ENCODE assay signal across 8 cellular contexts in the genomic region with DNA sequence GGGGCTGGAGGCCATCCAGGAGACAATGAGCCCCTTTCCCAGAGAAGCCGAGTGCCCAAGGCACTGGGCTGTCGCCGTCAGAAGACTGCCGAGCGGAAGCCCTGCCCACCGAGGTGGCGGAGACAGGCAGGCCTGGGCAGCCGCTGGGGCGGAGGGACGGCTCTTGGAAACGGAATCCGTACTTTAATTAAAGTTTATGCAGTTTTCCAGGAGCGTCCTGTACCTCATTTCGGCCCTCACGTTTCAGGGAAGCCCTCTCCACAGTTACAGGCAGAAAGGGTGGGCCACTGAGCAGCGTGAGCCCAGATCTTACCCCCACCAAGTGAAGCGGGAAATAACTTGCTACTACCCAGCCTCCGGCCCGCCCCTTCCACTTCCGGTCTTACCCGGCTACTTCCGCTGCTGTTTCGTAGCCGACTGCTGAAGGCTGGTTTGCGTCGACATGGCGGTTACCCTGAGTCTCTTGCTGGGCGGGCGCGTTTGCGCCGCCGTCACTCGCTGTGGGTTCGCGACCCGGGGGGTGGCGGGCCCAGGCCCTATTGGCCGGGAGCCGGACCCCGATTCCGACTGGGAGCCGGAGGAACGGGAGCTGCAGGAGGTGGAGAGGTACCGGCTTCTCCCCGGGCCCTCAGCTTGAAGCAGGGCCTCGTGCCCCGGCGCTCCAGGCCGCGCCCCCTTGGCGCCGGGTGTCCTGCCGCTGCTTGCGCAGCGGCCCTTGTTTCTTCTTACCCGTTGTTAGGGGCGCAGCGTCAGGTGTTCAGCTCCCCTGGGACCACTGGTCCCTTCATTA. TPM values are rescaled to one million over a fixed set of nuclear protein-coding genes. Genes with fewer than 3 reads are reported as not detected.
DNase-seq lines count a peak whose midpoint lies in the region; ATAC-seq and TF ChIP-seq lines count a peak whose summit lies in the region.

NGRN (plus strand) TSS at position 402 of the 790 bp plus-strand sequence; CDS start at position 443, 41 bp downstream.

- H3K4me3 ChIP-seq in fibroblast of pulmonary artery (replicated peaks; ENCODE audit: low read depth, low read length), result peak within 1 kb of the TSS; percentile 95

- peaks cover 5% of the 10 kb centered on the region for H3K4me1 ChIP-seq in ES-I3 (ENCODE audit: insufficient read depth, low read length)
- H3K4me1 ChIP-seq in H9 (ENCODE audit: insufficient read depth, low read length), result no peaks in the 10 kb centered on the region; the same call in 1 of the 2 replicates

- no peak within 1 kb of the TSS for H3K23ac ChIP-seq in H9 (ENCODE audit: insufficient read length, low read depth, low read length)

- H3K56ac ChIP-seq in H9 (ENCODE audit: insufficient read length, low read depth, low read length), result no peak within 1 kb of the TSS

- H2AFZ ChIP-seq in H9 (ENCODE audit: low read length), result peak within 1 kb of the TSS; percentile 50

- H3K27ac Mint-ChIP-seq in H9, result peak within 1 kb of the TSS; percentile 96 to 99 (median 98)
- H3K27ac Mint-ChIP-seq in natural killer cell treated with Interleukin-12 subunit alpha and Interleukin-12 subunit beta and Interleukin-15 and Interleukin-18, amount 100 ng/mL, for 72 hours, result peak within 1 kb of the TSS; percentile 90 to 96

- H2AK5ac ChIP-seq in H9 (ENCODE audit: insufficient read length, low read length), result no peak within 1 kb of the TSS

- peak within 1 kb of the TSS; percentile 88 for H3K18ac ChIP-seq in H9 (ENCODE audit: insufficient read length, low read depth, low read length)

- peak within 1 kb of the TSS; percentile 91 for H3K9ac ChIP-seq in ES-I3 (ENCODE audit: low read depth, low read length)
- peak within 1 kb of the TSS; percentile 90 for H3K9ac ChIP-seq in H9 (ENCODE audit: extremely low read depth, insufficient read length, low read length)

- no peaks in the 10 kb centered on the region for H3K9me3 Mint-ChIP-seq in H9
- no peaks in the 10 kb centered on the region for H3K9me3 Mint-ChIP-seq in natural killer cell treated with Interleukin-12 subunit alpha and Interleukin-12 subunit beta and Interleukin-15 and Interleukin-18, amount 100 ng/mL, for 72 hours

- WGBS in H9 (ENCODE audit: extremely low coverage, insufficient read length, low lambda C conversion rate), result no CpG with 5 or more reads among the region's 59 CpGs

- peak within 1 kb of the TSS; percentile 24 for H3T11ph ChIP-seq in H9 (ENCODE audit: low read length)

- H3K4ac ChIP-seq in H9 (ENCODE audit: low read depth, low read length), result peak within 1 kb of the TSS; percentile 38; the same call in 1 of the 2 replicates

- peak within 1 kb of the TSS; percentile 93 for H2BK5ac ChIP-seq in H9 (ENCODE audit: insufficient read length, low read length)

- H3K23me2 ChIP-seq in H9 (ENCODE audit: insufficient read length, low read depth, low read length, poor library complexity, severe bottlenecking), result peaks cover 8% of the 10 kb centered on the region

- H2BK15ac ChIP-seq in H9 (ENCODE audit: low read depth, low read length), result no peak within 1 kb of the TSS

- H3K4me2 ChIP-seq in H9 (ENCODE audit: insufficient read depth, insufficient read length, low read length), result peak within 1 kb of the TSS; percentile 96

- H4K5ac ChIP-seq in H9 (ENCODE audit: insufficient read length, low read depth, low read length), result peak within 1 kb of the TSS; percentile 87

- no peaks in the 10 kb centered on the region for H3K79me1 ChIP-seq in H9 (ENCODE audit: insufficient read depth, low read depth, low read length, poor library complexity, severe bottlenecking)

- peak within 1 kb of the TSS; percentile 95 to 96 for H3K4me3 Mint-ChIP-seq in H9
- H3K4me3 Mint-ChIP-seq in natural killer cell treated with Interleukin-12 subunit alpha and Interleukin-12 subunit beta and Interleukin-15 and Interleukin-18, amount 100 ng/mL, for 72 hours, result peak within 1 kb of the TSS; percentile 98

- H2BK12ac ChIP-seq in H9 (ENCODE audit: insufficient read length, low read depth, low read length), result no peak within 1 kb of the TSS

- TF ChIP-seq CTCF in H9 (conservative IDR thresholded peaks at IDR 0.05) (no peak), fibroblast of pulmonary artery (IDR thresholded peaks at IDR 0.05; ENCODE audit: low read length, missing control alignments) (no peak)

- H3K36me3 ChIP-seq in ES-I3 (ENCODE audit: insufficient read depth, low read length), result peaks cover 10% of the 10 kb centered on the region; the same call in 1 of the 2 replicates

- no peaks in the 10 kb centered on the region; the same call in 1 of the 2 replicates for H3K27me3 ChIP-seq in H9 (ENCODE audit: insufficient read depth, low read length)

- H3K79me2 ChIP-seq in H9 (ENCODE audit: insufficient read depth, low read length), result peaks cover 9% of the 10 kb centered on the region; the same call in 1 of the 2 replicates

- peak within 1 kb of the TSS; percentile 92 for H2BK120ac ChIP-seq in H9 (ENCODE audit: low read depth, low read length, poor library complexity, severe bottlenecking)

- no peaks in the 10 kb centered on the region for H3K9me3 ChIP-seq in ES-I3 (ENCODE audit: control insufficient read depth, insufficient read depth, low read length)
- H3K9me3 ChIP-seq in H9 (ENCODE audit: control insufficient read depth, low read depth, low read length), result no peaks in the 10 kb centered on the region

- no peaks in the 10 kb centered on the region; the same call in 1 of the 2 replicates for H3K27me3 Mint-ChIP-seq in H9 (ENCODE audit: low read depth)
- H3K27me3 Mint-ChIP-seq in natural killer cell treated with Interleukin-12 subunit alpha and Interleukin-12 subunit beta and Interleukin-15 and Interleukin-18, amount 100 ng/mL, for 72 hours, result no peaks in the 10 kb centered on the region

- TF ChIP-seq POLR2A in Raji (IDR thresholded peaks at IDR 0.05; ENCODE audit: insufficient read depth, low read depth, low read length), result peak; percentile 98

- H3K36me3 Mint-ChIP-seq in H9 (ENCODE audit: insufficient read depth in 1 of 3, low read depth in 3 of 3), result peaks cover 17 to 29% (median 28%) of the 10 kb centered on the region in 3 experiments; a peak in 6 of 7 replicates
- H3K36me3 Mint-ChIP-seq in natural killer cell treated with Interleukin-12 subunit alpha and Interleukin-12 subunit beta and Interleukin-15 and Interleukin-18, amount 100 ng/mL, for 72 hours, result peaks cover 21% of the 10 kb centered on the region

- H4K8ac ChIP-seq in H9 (replicated peaks; ENCODE audit: insufficient read length, low read depth, low read length), result no peak within 1 kb of the TSS

- H4K91ac ChIP-seq in H9 (ENCODE audit: insufficient read length, low read depth, low read length), result no peak within 1 kb of the TSS

- no peak within 1 kb of the TSS for H2BK20ac ChIP-seq in H9 (ENCODE audit: low read depth, low read length, poor library complexity, severe bottlenecking)

- peak; percentile 95 to 96 for ATAC-seq in natural killer cell treated with Interleukin-12 subunit alpha and Interleukin-12 subunit beta and Interleukin-15 and Interleukin-18, amount 100 ng/mL, for 72 hours

- H4K20me1 ChIP-seq in H9 (ENCODE audit: control insufficient read depth, insufficient read depth, insufficient read length), result no peaks in the 10 kb centered on the region

- H3K4me1 Mint-ChIP-seq in H9, result peaks cover 30 to 37% of the 10 kb centered on the region in 2 experiments
- H3K4me1 Mint-ChIP-seq in natural killer cell treated with Interleukin-12 subunit alpha and Interleukin-12 subunit beta and Interleukin-15 and Interleukin-18, amount 100 ng/mL, for 72 hours (ENCODE audit: low read depth in 2 of 2), result peaks cover 35 to 43% of the 10 kb centered on the region in 2 donors

- H3K14ac ChIP-seq in H9 (ENCODE audit: insufficient read depth, low read length), result peak within 1 kb of the TSS; percentile 92

- DNase-seq in H9 (peak; percentile 87), M059J (ENCODE audit: low read depth) (peak; percentile 86), fibroblast of pulmonary artery (ENCODE audit: low read depth) (peak; percentile 90)
- peak; percentile 87 for DNase-seq in activated T-helper 9 cell treated with anti-CD3 and anti-CD28 coated beads, Interleukin-2, amount 50 U/mL, for 16 hours (ENCODE audit: low read depth)
- peak; percentile 96 for DNase-seq in natural killer cell treated with Interleukin-12 subunit alpha and Interleukin-12 subunit beta and Interleukin-15 and Interleukin-18, amount 100 ng/mL, for 72 hours (ENCODE audit: low spot score)
- DNase-seq in stimulated activated naive CD4-positive, alpha-beta T cell treated with Interleukin-2 at 50 U/mL for 16 hours (lab: John Stamatoyannopoulos, UW), result peak; percentile 91

- H3K27ac ChIP-seq in H9 (ENCODE audit: insufficient read length, low read depth, low read length), result peak within 1 kb of the TSS; percentile 71

RNA-seq across cellular contexts. Expression of gene NGRN, which starts in this region (rescaled TPM):
- total RNA-seq in H9 (2021), result 79.2 and 80.2 TPM in 2 replicates
- 101 and 125 TPM in 2 replicates for total RNA-seq in M059J (2014; rRNA removed; shearing (Covaris generic))
- total RNA-seq in natural killer cell treated with Interleukin-12 subunit alpha and Interleukin-12 subunit beta and Interleukin-15 and Interleukin-18, amount 100 ng/mL, for 72 hours, result 10 to 100 TPM; 22.8 to 36.5 TPM

Comparison
In these comparisons a context has a peak if more than half of its experiments do, and no peak if none do; other contexts are left out.
1. Peak in every context shown above with its lines: DNase-seq, ATAC-seq, H3K4me3 ChIP-seq and H3K27ac ChIP-seq.